In genomic region chr2:231604685-231605606, GRCh38 we compare ENCODE assay signal across 8 cellular contexts. TPM values are rescaled to one million over a fixed set of nuclear protein-coding genes. Genes with fewer than 3 reads are reported as not detected.
DNase-seq lines count a peak whose midpoint lies in the region; ATAC-seq lines count a peak whose summit lies in the region.

No MANE protein-coding gene starts in this region.

- no peaks in the 10 kb centered on the region for H3K27me3 ChIP-seq in Karpas-422 (ENCODE audit: low read length)

- peak; percentile 86 for DNase-seq in DMS53 treated with DMSO at 0.1 percent for 48 hours (lab: John Stamatoyannopoulos, UW; ENCODE audit: unreplicated experiment)
- DNase-seq in Karpas-422: peak; percentile 100
- DNase-seq in RPMI8226: peak; percentile 94
- DNase-seq in activated T-helper 2 cell treated with anti-CD3 and anti-CD28 coated beads, Interferon-gamma antibody, Interleukin-2, Interleukin-4, amounts not matched to agents 10 μg/mL and 5 μg/mL and 100 μg/mL, durations not matched to agents 14 hours and 24 hours and 36 hours (ENCODE audit: low spot score): peak; percentile 93
- peak; percentile 98 for DNase-seq in fibroblast of peridontal ligament (ENCODE audit: extremely low read depth)
- DNase-seq in natural killer cell treated with Interleukin-12 subunit alpha and Interleukin-12 subunit beta and Interleukin-15 and Interleukin-18, amount 100 ng/mL, for 72 hours (ENCODE audit: low spot score): peak; percentile 96
- DNase-seq in stimulated activated naive CD4-positive, alpha-beta T cell (lab: John Stamatoyannopoulos, UW): peak; percentile 80 to 93 (median 83)

- no peaks in the 10 kb centered on the region for H3K9me2 ChIP-seq in Karpas-422 (replicated peaks; ENCODE audit: insufficient read depth, low read length)

- H4K20me1 ChIP-seq in Karpas-422 (ENCODE audit: insufficient read depth, low read depth, low read length): no peaks in the 10 kb centered on the region

- H3K4me3 ChIP-seq in Karpas-422 (ENCODE audit: low read length): peak overlapping the region; percentile 79

- no peak overlapping the region for H2AFZ ChIP-seq in Karpas-422 (ENCODE audit: low read length)

- peak overlapping the region; percentile 82 for H3K4me2 ChIP-seq in Karpas-422 (ENCODE audit: low read depth, low read length, poor library complexity, severe bottlenecking)

- no peaks in the 10 kb centered on the region for H3K36me3 ChIP-seq in Karpas-422 (ENCODE audit: insufficient read depth, low read length)

- H3K27ac Mint-ChIP-seq in activated T-helper 2 cell treated with anti-CD3 and anti-CD28 coated beads, Interferon-gamma antibody, Interleukin-2, Interleukin-4, amounts not matched to agents 10 μg/mL and 5 μg/mL and 100 μg/mL, durations not matched to agents 14 hours and 24 hours and 36 hours: peak overlapping the region; percentile 66
- peak overlapping the region in 1 of 2 donors; percentile 47 for H3K27ac Mint-ChIP-seq in natural killer cell treated with Interleukin-12 subunit alpha and Interleukin-12 subunit beta and Interleukin-15 and Interleukin-18, amount 100 ng/mL, for 72 hours

- H3K36me3 Mint-ChIP-seq in activated T-helper 2 cell treated with anti-CD3 and anti-CD28 coated beads, Interferon-gamma antibody, Interleukin-2, Interleukin-4, amounts not matched to agents 10 μg/mL and 5 μg/mL and 100 μg/mL, durations not matched to agents 14 hours and 24 hours and 36 hours (ENCODE audit: low read depth): no peaks in the 10 kb centered on the region
- no peaks in the 10 kb centered on the region for H3K36me3 Mint-ChIP-seq in natural killer cell treated with Interleukin-12 subunit alpha and Interleukin-12 subunit beta and Interleukin-15 and Interleukin-18, amount 100 ng/mL, for 72 hours

- H3K9me3 Mint-ChIP-seq in activated T-helper 2 cell treated with anti-CD3 and anti-CD28 coated beads, Interferon-gamma antibody, Interleukin-2, Interleukin-4, amounts not matched to agents 10 μg/mL and 5 μg/mL and 100 μg/mL, durations not matched to agents 14 hours and 24 hours and 36 hours: no peaks in the 10 kb centered on the region
- H3K9me3 Mint-ChIP-seq in natural killer cell treated with Interleukin-12 subunit alpha and Interleukin-12 subunit beta and Interleukin-15 and Interleukin-18, amount 100 ng/mL, for 72 hours: no peaks in the 10 kb centered on the region

- intact Hi-C loops in activated T-helper 2 cell treated with anti-CD3 and anti-CD28 coated beads, Interferon-gamma antibody, Interleukin-2, Interleukin-4, amounts not matched to agents 10 μg/mL and 5 μg/mL and 100 μg/mL, durations not matched to agents 14 hours and 24 hours and 36 hours (cut with micrococcal nuclease): loop anchor here (2.0 kb wide), 1 partner anchor 176 kb away; the partner anchor contains the start of gene PDE6D

- no peaks in the 10 kb centered on the region for H3K79me2 ChIP-seq in Karpas-422 (ENCODE audit: low read length)

- H3K27ac ChIP-seq in Karpas-422 (ENCODE audit: low read length): peak overlapping the region; percentile 94

- H3K27me3 Mint-ChIP-seq in activated T-helper 2 cell treated with anti-CD3 and anti-CD28 coated beads, Interferon-gamma antibody, Interleukin-2, Interleukin-4, amounts not matched to agents 10 μg/mL and 5 μg/mL and 100 μg/mL, durations not matched to agents 14 hours and 24 hours and 36 hours (ENCODE audit: low read depth): peaks cover 3% of the 10 kb centered on the region
- no peaks in the 10 kb centered on the region for H3K27me3 Mint-ChIP-seq in natural killer cell treated with Interleukin-12 subunit alpha and Interleukin-12 subunit beta and Interleukin-15 and Interleukin-18, amount 100 ng/mL, for 72 hours

- ATAC-seq in GM21737 (IDR thresholded peaks at IDR 0.05; ENCODE audit: unreplicated experiment): peak; percentile 81
- ATAC-seq in natural killer cell treated with Interleukin-12 subunit alpha and Interleukin-12 subunit beta and Interleukin-15 and Interleukin-18, amount 100 ng/mL, for 72 hours: peak; percentile 95

- peaks cover 3% of the 10 kb centered on the region for H3K4me1 Mint-ChIP-seq in activated T-helper 2 cell treated with anti-CD3 and anti-CD28 coated beads, Interferon-gamma antibody, Interleukin-2, Interleukin-4, amounts not matched to agents 10 μg/mL and 5 μg/mL and 100 μg/mL, durations not matched to agents 14 hours and 24 hours and 36 hours (ENCODE audit: low read depth)
- H3K4me1 Mint-ChIP-seq in natural killer cell treated with Interleukin-12 subunit alpha and Interleukin-12 subunit beta and Interleukin-15 and Interleukin-18, amount 100 ng/mL, for 72 hours (ENCODE audit: low read depth in 2 of 2): peaks cover 0 to 8% of the 10 kb centered on the region in 2 donors

- H3K9ac ChIP-seq in Karpas-422 (ENCODE audit: low read length): peak overlapping the region; percentile 99

- peak overlapping the region; percentile 62 for H3K4me3 Mint-ChIP-seq in activated T-helper 2 cell treated with anti-CD3 and anti-CD28 coated beads, Interferon-gamma antibody, Interleukin-2, Interleukin-4, amounts not matched to agents 10 μg/mL and 5 μg/mL and 100 μg/mL, durations not matched to agents 14 hours and 24 hours and 36 hours (ENCODE audit: low read depth)
- H3K4me3 Mint-ChIP-seq in natural killer cell treated with Interleukin-12 subunit alpha and Interleukin-12 subunit beta and Interleukin-15 and Interleukin-18, amount 100 ng/mL, for 72 hours: peak overlapping the region; percentile 48

- H3K9me3 ChIP-seq in Karpas-422 (ENCODE audit: low read length): no peaks in the 10 kb centered on the region

- H3K4me1 ChIP-seq in Karpas-422 (ENCODE audit: low read length): peaks cover 47% of the 10 kb centered on the region

RNA-seq across cellular contexts. Expression of gene TEX44, which starts 12.3 kb away (rescaled TPM):
- total RNA-seq in Karpas-422 (2014; rRNA removed; shearing (Covaris generic); ENCODE audit: low replicate concordance): not detected in 2 replicates
- total RNA-seq in activated T-helper 2 cell treated with anti-CD3 and anti-CD28 coated beads, Interferon-gamma antibody, Interleukin-2, Interleukin-4, amounts not matched to agents 10 μg/mL and 5 μg/mL and 100 μg/mL, durations not matched to agents 14 hours and 24 hours and 36 hours: not detected in 2 replicates
- not detected for total RNA-seq in natural killer cell treated with Interleukin-12 subunit alpha and Interleukin-12 subunit beta and Interleukin-15 and Interleukin-18, amount 100 ng/mL, for 72 hours

Comparison
In these comparisons a context has a peak if more than half of its experiments do, and no peak if none do; other contexts are left out.
1. Peak in every context shown above with its lines: DNase-seq, ATAC-seq, H3K4me3 ChIP-seq and H3K27ac ChIP-seq.